In genomic region chr2:227881866-227882517, GRCh38 we compare ENCODE assay signal across 11 cellular contexts. TPM values are rescaled to one million over a fixed set of nuclear protein-coding genes. Genes with fewer than 3 reads are reported as not detected.
DNase-seq lines count a peak whose midpoint lies in the region; ATAC-seq and TF ChIP-seq lines count a peak whose summit lies in the region.
"Had no signal": no experiment of that assay in that cellular context is flagged by ENCODE, and none has a peak within 500 bp of the region (broad histone marks: within the 10 kb centered on the region; RNA-seq: fewer than 3 reads in every experiment).

No MANE protein-coding gene starts in this region.

- no peak overlapping the region for H3K4me3 ChIP-seq in naive thymus-derived CD4-positive, alpha-beta T cell (ENCODE audit: low read length)
- H3K4me3 ChIP-seq in hepatocyte = no peak overlapping the region

- no peak overlapping the region for H2AFZ ChIP-seq in hepatocyte

- no peak for TF ChIP-seq CTCF in hepatocyte (IDR thresholded peaks at IDR 0.05; ENCODE audit: poor library complexity)

- H3K27me3 Mint-ChIP-seq in naive thymus-derived CD4-positive, alpha-beta T cell = peaks cover 0 to 17% (median 6%) of the 10 kb centered on the region in 5 donors

- H3K9me3 Mint-ChIP-seq in naive thymus-derived CD4-positive, alpha-beta T cell = peaks cover 0 to 1% (median 0%) of the 10 kb centered on the region in 11 donors
- H3K9me3 Mint-ChIP-seq: memory B cell had no signal

- intact Hi-C loops in naive thymus-derived CD4-positive, alpha-beta T cell (cut with micrococcal nuclease) = no loop called here

- H3K27me3 ChIP-seq in naive thymus-derived CD4-positive, alpha-beta T cell (ENCODE audit: control insufficient read depth in 2 of 2, insufficient read depth in 2 of 2, low read length in 2 of 2) = no peaks in the 10 kb centered on the region
- no peaks in the 10 kb centered on the region for H3K27me3 ChIP-seq in hepatocyte

- 93% methylated on average over 4 of the region's 4 CpGs for WGBS in hepatocyte (ENCODE audit: low lambda C conversion rate, missing lambda C conversion rate)

- H3K9me2 ChIP-seq in hepatocyte (replicated peaks; ENCODE audit: insufficient read depth) = no peaks in the 10 kb centered on the region

- ATAC-seq in GM19023 (IDR thresholded peaks at IDR 0.05; ENCODE audit: unreplicated experiment) (peak; percentile 71), HG02852 (IDR thresholded peaks at IDR 0.05; ENCODE audit: unreplicated experiment) (peak; percentile 53)
- peak; percentile 60 for ATAC-seq in naive thymus-derived CD4-positive, alpha-beta T cell

- no peak overlapping the region for H3K27ac Mint-ChIP-seq in naive thymus-derived CD4-positive, alpha-beta T cell
- H3K27ac Mint-ChIP-seq: memory B cell had no signal

- peak overlapping the region in 2 of 10 donors; percentile 4 to 40 for H3K4me3 Mint-ChIP-seq in naive thymus-derived CD4-positive, alpha-beta T cell
- H3K4me3 Mint-ChIP-seq: memory B cell had no signal

- H3K27ac ChIP-seq in naive thymus-derived CD4-positive, alpha-beta T cell (ENCODE audit: low read depth, low read length) = no peak overlapping the region
- no peak overlapping the region for H3K27ac ChIP-seq in hepatocyte
- H3K27ac ChIP-seq: VCaP had no signal

- CTCF ChIA-PET in naive thymus-derived CD4-positive, alpha-beta T cell (lab: Charles Lee) = no interaction called here

- no peaks in the 10 kb centered on the region for H3K4me1 ChIP-seq in naive thymus-derived CD4-positive, alpha-beta T cell (ENCODE audit: control insufficient read depth in 2 of 2, insufficient read depth in 2 of 2, low read length in 2 of 2)
- no peaks in the 10 kb centered on the region for H3K4me1 ChIP-seq in hepatocyte (ENCODE audit: insufficient read depth)

- no peaks in the 10 kb centered on the region for H4K20me1 ChIP-seq in hepatocyte (ENCODE audit: insufficient read depth, poor library complexity, severe bottlenecking)

- POLR2A ChIA-PET in naive thymus-derived CD4-positive, alpha-beta T cell (lab: Charles Lee) = no interaction called here

- H3K9me3 ChIP-seq in naive thymus-derived CD4-positive, alpha-beta T cell (ENCODE audit: control insufficient read depth in 2 of 3, low read length in 3 of 3) = no peaks in the 10 kb centered on the region
- H3K9me3 ChIP-seq in hepatocyte (ENCODE audit: low read depth) = no peaks in the 10 kb centered on the region

- DNase-seq in OCI-M1 (lab: John Stamatoyannopoulos, UW) = peak; percentile 6
- no peak for DNase-seq in naive thymus-derived CD4-positive, alpha-beta T cell
- DNase-seq in hepatocyte (ENCODE audit: low spot score) = no peak
- no peak for DNase-seq in NOMO-1 treated with dmso at 0.1 percent for 144 hours (lab: John Stamatoyannopoulos, UW; ENCODE audit: unreplicated experiment)
- no peak for DNase-seq in DMS153 treated with DMSO at 0.1 percent for 48 hours (lab: John Stamatoyannopoulos, UW; ENCODE audit: unreplicated experiment)
- no peak for DNase-seq in activated CD8-positive, alpha-beta memory T cell treated with anti-CD3 and anti-CD28 coated beads, Interleukin-2, amount 50 U/mL, for 4 hours
- DNase-seq: cortex of kidney had no signal

- no peak overlapping the region for H3K4me2 ChIP-seq in hepatocyte

- no peaks in the 10 kb centered on the region for H3K79me2 ChIP-seq in hepatocyte

- no peaks in the 10 kb centered on the region for H3K36me3 Mint-ChIP-seq in naive thymus-derived CD4-positive, alpha-beta T cell
- H3K36me3 Mint-ChIP-seq: memory B cell had no signal

- H3K36me3 ChIP-seq in naive thymus-derived CD4-positive, alpha-beta T cell (ENCODE audit: control insufficient read depth in 2 of 3, insufficient read depth in 3 of 3, low read length in 3 of 3) = no peaks in the 10 kb centered on the region
- H3K36me3 ChIP-seq in hepatocyte (replicated peaks; ENCODE audit: insufficient read depth, low read depth) = no peaks in the 10 kb centered on the region

- peaks cover 0 to 7% (median 0%) of the 10 kb centered on the region in 7 donors for H3K4me1 Mint-ChIP-seq in naive thymus-derived CD4-positive, alpha-beta T cell
- H3K4me1 Mint-ChIP-seq: memory B cell had no signal

RNA-seq across cellular contexts. Expression of gene DAW1, which starts 10.6 kb away (rescaled TPM):
- not detected for total RNA-seq in naive thymus-derived CD4-positive, alpha-beta T cell
- not detected for polyA plus RNA-seq in naive thymus-derived CD4-positive, alpha-beta T cell
- total RNA-seq in hepatocyte = 0.23 and 0.68 TPM in 2 replicates
- 0.63 and 0.88 TPM in 2 replicates for polyA plus RNA-seq in hepatocyte
